8 cellular contexts compared by ENCODE assay signal in genomic region chr1:28505406-28506187, GRCh38. TPM values are rescaled to one million over a fixed set of nuclear protein-coding genes. Genes with fewer than 3 reads are reported as not detected.
DNase-seq lines count a peak whose midpoint lies in the region; ATAC-seq, FAIRE-seq and TF ChIP-seq lines count a peak whose summit lies in the region.

A gene with protein sequence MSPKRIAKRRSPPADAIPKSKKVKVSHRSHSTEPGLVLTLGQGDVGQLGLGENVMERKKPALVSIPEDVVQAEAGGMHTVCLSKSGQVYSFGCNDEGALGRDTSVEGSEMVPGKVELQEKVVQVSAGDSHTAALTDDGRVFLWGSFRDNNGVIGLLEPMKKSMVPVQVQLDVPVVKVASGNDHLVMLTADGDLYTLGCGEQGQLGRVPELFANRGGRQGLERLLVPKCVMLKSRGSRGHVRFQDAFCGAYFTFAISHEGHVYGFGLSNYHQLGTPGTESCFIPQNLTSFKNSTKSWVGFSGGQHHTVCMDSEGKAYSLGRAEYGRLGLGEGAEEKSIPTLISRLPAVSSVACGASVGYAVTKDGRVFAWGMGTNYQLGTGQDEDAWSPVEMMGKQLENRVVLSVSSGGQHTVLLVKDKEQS (plus strand): TSS chr1:28506043. CDS start chr1:28529867, 23,824 bp downstream.

- DNase-seq in ACHN (peak; percentile 98), NCI-H2227 treated with DMSO at 0.1 percent for 48 hours (lab: John Stamatoyannopoulos, UW) (peak; percentile 97), bronchial epithelial cell (ENCODE audit: low read depth) (peak; percentile 98), iPS-NIHi7 (ENCODE audit: extremely low spot score) (peak; percentile 98), smooth muscle cell of the brain vasculature (ENCODE audit: low read depth, low spot score) (peak; percentile 98)

- in situ Hi-C loops in ACHN (cut with HindIII; ENCODE audit: low pct_ligation_motif_present, low pct_unique_long_range_greater_than_20kb, low sequenced_read_pairs) = no loop called here

- ATAC-seq in GM18873 (IDR thresholded peaks at IDR 0.05; ENCODE audit: low FRiP score, unreplicated experiment) = peak; percentile 62
- ATAC-seq in HG03139 (IDR thresholded peaks at IDR 0.05; ENCODE audit: unreplicated experiment) = peak; percentile 55

- H3K4me3 ChIP-seq in WI38 (ENCODE audit: low read depth, low read length) = peak within 1 kb of the TSS; percentile 70
- H3K4me3 ChIP-seq in bronchial epithelial cell (ENCODE audit: low read depth, low read length) = peak within 1 kb of the TSS; percentile 90

- H3K27me3 ChIP-seq in bronchial epithelial cell (ENCODE audit: control insufficient read depth, insufficient read depth, low read length) = no peaks in the 10 kb centered on the region

- FAIRE-seq in bronchial epithelial cell (lab: Jason Lieb, UNC) = no peak

- no peak for TF ChIP-seq CTCF in WI38 (IDR thresholded peaks at IDR 0.05; ENCODE audit: low read depth, low read length)
- TF ChIP-seq CTCF in bronchial epithelial cell (IDR thresholded peaks at IDR 0.05; ENCODE audit: insufficient read depth, low read length, severe bottlenecking) = no peak

- peaks cover 26% of the 10 kb centered on the region for H3K36me3 ChIP-seq in bronchial epithelial cell (ENCODE audit: control insufficient read depth, insufficient read depth, low read length)

RNA-seq across cellular contexts. Expression of the gene that starts here (rescaled TPM):
- total RNA-seq in bronchial epithelial cell = 55.9 and 122 TPM in 2 replicates

Comparison
In these comparisons a context has a peak if more than half of its experiments do, and no peak if none do; other contexts are left out.
1. Peak in every context shown above with its lines: DNase-seq, ATAC-seq and H3K4me3 ChIP-seq.